In the genomic region with DNA sequence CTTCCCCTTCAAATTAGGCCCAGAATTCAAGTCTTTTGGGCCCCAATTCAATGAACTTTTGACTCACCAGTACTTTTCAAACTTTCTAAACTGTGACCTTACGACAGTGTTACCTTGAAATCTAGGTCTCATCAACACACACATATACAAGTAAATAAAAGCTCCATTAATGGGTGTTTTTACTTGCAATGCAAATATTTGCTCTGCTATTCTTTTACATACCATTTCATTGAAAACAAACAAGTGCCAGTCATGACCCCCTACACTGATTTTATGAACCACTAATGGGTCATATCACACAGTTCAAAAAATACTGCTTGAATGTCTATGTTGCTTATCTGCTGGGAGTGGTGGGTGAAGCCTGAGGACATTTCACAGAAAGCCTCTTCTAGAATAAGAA, we compare ENCODE assay signal across 1 cellular context.
A peak's percentile ranks its signal among the peaks of the same experiment; 100 is the strongest.
TF ChIP-seq lines count a peak whose summit lies in the region.

No MANE protein-coding gene starts in this region.

TF ChIP-seq in HepG2, 621 proteins besides CTCF, POLR2A, EP300 and RAD21 (continued from another document and continues in another):
- TF ChIP-seq, protein P1, sequence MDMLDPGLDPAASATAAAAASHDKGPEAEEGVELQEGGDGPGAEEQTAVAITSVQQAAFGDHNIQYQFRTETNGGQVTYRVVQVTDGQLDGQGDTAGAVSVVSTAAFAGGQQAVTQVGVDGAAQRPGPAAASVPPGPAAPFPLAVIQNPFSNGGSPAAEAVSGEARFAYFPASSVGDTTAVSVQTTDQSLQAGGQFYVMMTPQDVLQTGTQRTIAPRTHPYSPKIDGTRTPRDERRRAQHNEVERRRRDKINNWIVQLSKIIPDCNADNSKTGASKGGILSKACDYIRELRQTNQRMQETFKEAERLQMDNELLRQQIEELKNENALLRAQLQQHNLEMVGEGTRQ (IDR thresholded peaks at IDR 0.05; ENCODE audit: low read depth, low read length), result no peak
- TF ChIP-seq, protein P1 (CRISPR knock-in tag; IDR thresholded peaks at IDR 0.05; ENCODE audit: borderline replicate concordance), result no peak
- TF ChIP-seq ZBTB42 (CRISPR knock-in tag; IDR thresholded peaks at IDR 0.05), result no peak
- TF ChIP-seq ZIK1 (CRISPR knock-in tag; IDR thresholded peaks at IDR 0.05; ENCODE audit: borderline replicate concordance, low read depth), result no peak
- TF ChIP-seq, protein P2, sequence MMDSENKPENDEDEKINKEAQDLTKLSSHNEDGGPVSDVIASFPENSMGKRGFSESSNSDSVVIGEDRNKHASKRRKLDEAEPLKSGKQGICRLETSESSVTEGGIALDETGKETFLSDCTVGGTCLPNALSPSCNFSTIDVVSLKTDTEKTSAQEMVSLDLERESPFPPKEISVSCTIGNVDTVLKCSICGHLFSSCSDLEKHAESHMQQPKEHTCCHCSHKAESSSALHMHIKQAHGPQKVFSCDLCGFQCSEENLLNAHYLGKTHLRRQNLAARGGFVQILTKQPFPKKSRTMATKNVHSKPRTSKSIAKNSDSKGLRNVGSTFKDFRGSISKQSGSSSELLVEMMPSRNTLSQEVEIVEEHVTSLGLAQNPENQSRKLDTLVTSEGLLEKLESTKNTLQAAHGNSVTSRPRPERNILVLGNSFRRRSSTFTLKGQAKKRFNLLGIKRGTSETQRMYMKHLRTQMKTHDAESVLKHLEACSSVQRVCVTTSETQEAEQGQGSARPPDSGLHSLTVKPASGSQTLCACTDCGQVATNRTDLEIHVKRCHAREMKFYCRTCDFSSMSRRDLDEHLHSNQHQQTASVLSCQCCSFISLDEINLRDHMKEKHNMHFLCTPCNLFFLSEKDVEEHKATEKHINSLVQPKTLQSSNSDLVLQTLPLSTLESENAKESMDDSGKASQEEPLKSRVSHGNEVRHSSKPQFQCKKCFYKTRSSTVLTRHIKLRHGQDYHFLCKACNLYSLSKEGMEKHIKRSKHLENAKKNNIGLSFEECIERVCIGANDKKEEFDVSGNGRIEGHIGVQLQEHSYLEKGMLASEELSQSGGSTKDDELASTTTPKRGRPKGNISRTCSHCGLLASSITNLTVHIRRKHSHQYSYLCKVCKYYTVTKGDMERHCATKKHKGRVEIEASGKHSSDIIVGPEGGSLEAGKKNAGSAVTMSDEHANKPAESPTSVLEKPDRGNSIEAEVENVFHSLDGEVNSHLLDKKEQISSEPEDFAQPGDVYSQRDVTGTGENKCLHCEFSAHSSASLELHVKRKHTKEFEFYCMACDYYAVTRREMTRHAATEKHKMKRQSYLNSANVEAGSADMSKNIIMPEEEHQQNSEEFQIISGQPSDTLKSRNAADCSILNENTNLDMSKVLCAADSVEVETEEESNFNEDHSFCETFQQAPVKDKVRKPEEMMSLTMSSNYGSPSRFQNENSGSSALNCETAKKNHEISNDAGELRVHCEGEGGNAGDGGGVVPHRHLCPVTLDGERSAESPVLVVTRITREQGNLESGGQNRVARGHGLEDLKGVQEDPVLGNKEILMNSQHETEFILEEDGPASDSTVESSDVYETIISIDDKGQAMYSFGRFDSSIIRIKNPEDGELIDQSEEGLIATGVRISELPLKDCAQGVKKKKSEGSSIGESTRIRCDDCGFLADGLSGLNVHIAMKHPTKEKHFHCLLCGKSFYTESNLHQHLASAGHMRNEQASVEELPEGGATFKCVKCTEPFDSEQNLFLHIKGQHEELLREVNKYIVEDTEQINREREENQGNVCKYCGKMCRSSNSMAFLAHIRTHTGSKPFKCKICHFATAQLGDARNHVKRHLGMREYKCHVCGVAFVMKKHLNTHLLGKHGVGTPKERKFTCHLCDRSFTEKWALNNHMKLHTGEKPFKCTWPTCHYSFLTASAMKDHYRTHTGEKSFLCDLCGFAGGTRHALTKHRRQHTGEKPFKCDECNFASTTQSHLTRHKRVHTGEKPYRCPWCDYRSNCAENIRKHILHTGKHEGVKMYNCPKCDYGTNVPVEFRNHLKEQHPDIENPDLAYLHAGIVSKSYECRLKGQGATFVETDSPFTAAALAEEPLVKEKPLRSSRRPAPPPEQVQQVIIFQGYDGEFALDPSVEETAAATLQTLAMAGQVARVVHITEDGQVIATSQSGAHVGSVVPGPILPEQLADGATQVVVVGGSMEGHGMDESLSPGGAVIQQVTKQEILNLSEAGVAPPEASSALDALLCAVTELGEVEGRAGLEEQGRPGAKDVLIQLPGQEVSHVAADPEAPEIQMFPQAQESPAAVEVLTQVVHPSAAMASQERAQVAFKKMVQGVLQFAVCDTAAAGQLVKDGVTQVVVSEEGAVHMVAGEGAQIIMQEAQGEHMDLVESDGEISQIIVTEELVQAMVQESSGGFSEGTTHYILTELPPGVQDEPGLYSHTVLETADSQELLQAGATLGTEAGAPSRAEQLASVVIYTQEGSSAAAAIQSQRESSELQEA (CRISPR knock-in tag; IDR thresholded peaks at IDR 0.05; ENCODE audit: not compliant biosample characterization), result no peak
- TF ChIP-seq SAP130 (CRISPR knock-in tag; IDR thresholded peaks at IDR 0.05; ENCODE audit: low read depth), result peak; percentile 67
- TF ChIP-seq ZNF75D (CRISPR knock-in tag; IDR thresholded peaks at IDR 0.05; ENCODE audit: borderline replicate concordance), result no peak
- TF ChIP-seq PHF21A (CRISPR knock-in tag; IDR thresholded peaks at IDR 0.05), result no peak
- TF ChIP-seq GZF1 (CRISPR knock-in tag; IDR thresholded peaks at IDR 0.05), result no peak
- TF ChIP-seq NCOA1 (CRISPR knock-in tag; IDR thresholded peaks at IDR 0.05), result no peak
- TF ChIP-seq RXRB (CRISPR knock-in tag; IDR thresholded peaks at IDR 0.05; ENCODE audit: borderline replicate concordance), result peak; percentile 86
- no peak for TF ChIP-seq DNMT3B (CRISPR knock-in tag; conservative IDR thresholded peaks at IDR 0.05)
- TF ChIP-seq HMG20B (CRISPR knock-in tag; conservative IDR thresholded peaks at IDR 0.05), result peak; percentile 85
- no peak for TF ChIP-seq ZNF616 (CRISPR knock-in tag; IDR thresholded peaks at IDR 0.05; ENCODE audit: low read depth)
- peak in 1 of 2 experiments; percentile 80; a peak in 2 of 4 replicates for TF ChIP-seq NR2F1 (CRISPR knock-in tag; IDR thresholded peaks at IDR 0.05)
- no peak for TF ChIP-seq PHB2 (IDR thresholded peaks at IDR 0.05; ENCODE audit: partially characterized antibody)
- peak; percentile 58 for TF ChIP-seq PPARG (CRISPR knock-in tag; conservative IDR thresholded peaks at IDR 0.05)
- TF ChIP-seq ZNF556 (CRISPR knock-in tag; IDR thresholded peaks at IDR 0.05; ENCODE audit: borderline replicate concordance), result no peak
- no peak for TF ChIP-seq RNF2 (conservative IDR thresholded peaks at IDR 0.05; ENCODE audit: low read depth)
- TF ChIP-seq MTA3 (CRISPR knock-in tag; IDR thresholded peaks at IDR 0.05), result no peak
- TF ChIP-seq GATAD2A (CRISPR knock-in tag; IDR thresholded peaks at IDR 0.05), result peak; percentile 90
- TF ChIP-seq, protein P3, sequence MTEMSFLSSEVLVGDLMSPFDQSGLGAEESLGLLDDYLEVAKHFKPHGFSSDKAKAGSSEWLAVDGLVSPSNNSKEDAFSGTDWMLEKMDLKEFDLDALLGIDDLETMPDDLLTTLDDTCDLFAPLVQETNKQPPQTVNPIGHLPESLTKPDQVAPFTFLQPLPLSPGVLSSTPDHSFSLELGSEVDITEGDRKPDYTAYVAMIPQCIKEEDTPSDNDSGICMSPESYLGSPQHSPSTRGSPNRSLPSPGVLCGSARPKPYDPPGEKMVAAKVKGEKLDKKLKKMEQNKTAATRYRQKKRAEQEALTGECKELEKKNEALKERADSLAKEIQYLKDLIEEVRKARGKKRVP (CRISPR knock-in tag; IDR thresholded peaks at IDR 0.05), result peak in 1 of 2 experiments; percentile 66; a peak in 2 of 4 replicates
- no peak for TF ChIP-seq SRY (CRISPR knock-in tag; IDR thresholded peaks at IDR 0.05)
- no peak for TF ChIP-seq FOXO4 (CRISPR knock-in tag; conservative IDR thresholded peaks at IDR 0.05)
- TF ChIP-seq CEBPG (CRISPR knock-in tag; IDR thresholded peaks at IDR 0.05), result peak; percentile 53; the same call in 1 of the 2 replicates
- peak; percentile 88 for TF ChIP-seq NFIC (IDR thresholded peaks at IDR 0.05; ENCODE audit: low read length)
- TF ChIP-seq ZNF562 (CRISPR knock-in tag; IDR thresholded peaks at IDR 0.05; ENCODE audit: borderline replicate concordance), result no peak
- TF ChIP-seq, protein P4, sequence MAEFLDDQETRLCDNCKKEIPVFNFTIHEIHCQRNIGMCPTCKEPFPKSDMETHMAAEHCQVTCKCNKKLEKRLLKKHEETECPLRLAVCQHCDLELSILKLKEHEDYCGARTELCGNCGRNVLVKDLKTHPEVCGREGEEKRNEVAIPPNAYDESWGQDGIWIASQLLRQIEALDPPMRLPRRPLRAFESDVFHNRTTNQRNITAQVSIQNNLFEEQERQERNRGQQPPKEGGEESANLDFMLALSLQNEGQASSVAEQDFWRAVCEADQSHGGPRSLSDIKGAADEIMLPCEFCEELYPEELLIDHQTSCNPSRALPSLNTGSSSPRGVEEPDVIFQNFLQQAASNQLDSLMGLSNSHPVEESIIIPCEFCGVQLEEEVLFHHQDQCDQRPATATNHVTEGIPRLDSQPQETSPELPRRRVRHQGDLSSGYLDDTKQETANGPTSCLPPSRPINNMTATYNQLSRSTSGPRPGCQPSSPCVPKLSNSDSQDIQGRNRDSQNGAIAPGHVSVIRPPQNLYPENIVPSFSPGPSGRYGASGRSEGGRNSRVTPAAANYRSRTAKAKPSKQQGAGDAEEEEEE (CRISPR knock-in tag; IDR thresholded peaks at IDR 0.05; ENCODE audit: borderline replicate concordance), result no peak
- peak; percentile 69 for TF ChIP-seq FOXP1 (IDR thresholded peaks at IDR 0.05)
- peak; percentile 95 for TF ChIP-seq FOXP1 (CRISPR knock-in tag; IDR thresholded peaks at IDR 0.05)
- peak; percentile 61 for TF ChIP-seq TEAD3 (CRISPR knock-in tag; optimal IDR thresholded peaks at IDR 0.05; ENCODE audit: borderline replicate concordance)
- TF ChIP-seq, protein P5, sequence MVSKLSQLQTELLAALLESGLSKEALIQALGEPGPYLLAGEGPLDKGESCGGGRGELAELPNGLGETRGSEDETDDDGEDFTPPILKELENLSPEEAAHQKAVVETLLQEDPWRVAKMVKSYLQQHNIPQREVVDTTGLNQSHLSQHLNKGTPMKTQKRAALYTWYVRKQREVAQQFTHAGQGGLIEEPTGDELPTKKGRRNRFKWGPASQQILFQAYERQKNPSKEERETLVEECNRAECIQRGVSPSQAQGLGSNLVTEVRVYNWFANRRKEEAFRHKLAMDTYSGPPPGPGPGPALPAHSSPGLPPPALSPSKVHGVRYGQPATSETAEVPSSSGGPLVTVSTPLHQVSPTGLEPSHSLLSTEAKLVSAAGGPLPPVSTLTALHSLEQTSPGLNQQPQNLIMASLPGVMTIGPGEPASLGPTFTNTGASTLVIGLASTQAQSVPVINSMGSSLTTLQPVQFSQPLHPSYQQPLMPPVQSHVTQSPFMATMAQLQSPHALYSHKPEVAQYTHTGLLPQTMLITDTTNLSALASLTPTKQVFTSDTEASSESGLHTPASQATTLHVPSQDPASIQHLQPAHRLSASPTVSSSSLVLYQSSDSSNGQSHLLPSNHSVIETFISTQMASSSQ (IDR thresholded peaks at IDR 0.05; ENCODE audit: low read depth), result no peak
- TF ChIP-seq, protein P5 (CRISPR knock-in tag; IDR thresholded peaks at IDR 0.05; ENCODE audit: borderline replicate concordance), result peak; percentile 18; the same call in 1 of the 2 replicates
- TF ChIP-seq FOXA1 (IDR thresholded peaks at IDR 0.05), result peak; percentile 78
- TF ChIP-seq FOXA1 (CRISPR knock-in tag; IDR thresholded peaks at IDR 0.05), result peak; percentile 74
- TF ChIP-seq, protein P6, sequence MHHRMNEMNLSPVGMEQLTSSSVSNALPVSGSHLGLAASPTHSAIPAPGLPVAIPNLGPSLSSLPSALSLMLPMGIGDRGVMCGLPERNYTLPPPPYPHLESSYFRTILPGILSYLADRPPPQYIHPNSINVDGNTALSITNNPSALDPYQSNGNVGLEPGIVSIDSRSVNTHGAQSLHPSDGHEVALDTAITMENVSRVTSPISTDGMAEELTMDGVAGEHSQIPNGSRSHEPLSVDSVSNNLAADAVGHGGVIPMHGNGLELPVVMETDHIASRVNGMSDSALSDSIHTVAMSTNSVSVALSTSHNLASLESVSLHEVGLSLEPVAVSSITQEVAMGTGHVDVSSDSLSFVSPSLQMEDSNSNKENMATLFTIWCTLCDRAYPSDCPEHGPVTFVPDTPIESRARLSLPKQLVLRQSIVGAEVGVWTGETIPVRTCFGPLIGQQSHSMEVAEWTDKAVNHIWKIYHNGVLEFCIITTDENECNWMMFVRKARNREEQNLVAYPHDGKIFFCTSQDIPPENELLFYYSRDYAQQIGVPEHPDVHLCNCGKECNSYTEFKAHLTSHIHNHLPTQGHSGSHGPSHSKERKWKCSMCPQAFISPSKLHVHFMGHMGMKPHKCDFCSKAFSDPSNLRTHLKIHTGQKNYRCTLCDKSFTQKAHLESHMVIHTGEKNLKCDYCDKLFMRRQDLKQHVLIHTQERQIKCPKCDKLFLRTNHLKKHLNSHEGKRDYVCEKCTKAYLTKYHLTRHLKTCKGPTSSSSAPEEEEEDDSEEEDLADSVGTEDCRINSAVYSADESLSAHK (CRISPR knock-in tag; IDR thresholded peaks at IDR 0.05; ENCODE audit: borderline replicate concordance), result no peak
- peak; percentile 65 for TF ChIP-seq HNF4A (CRISPR knock-in tag; IDR thresholded peaks at IDR 0.05)
- TF ChIP-seq CENPBD1 (CRISPR knock-in tag; IDR thresholded peaks at IDR 0.05; ENCODE audit: borderline replicate concordance, low read depth), result no peak
- TF ChIP-seq TBX3 (IDR thresholded peaks at IDR 0.05; ENCODE audit: borderline replicate concordance), result peak; percentile 84
